ENCODE assay signal across 1 cellular context in genomic region chr10:88505680-88506215, GRCh38.
TF ChIP-seq lines count a peak whose summit lies in the region.

No MANE protein-coding gene starts in this region.

TF ChIP-seq in WTC11, 78 proteins besides CTCF, POLR2A, EP300 and RAD21 (continued from another document):
- no peak for TF ChIP-seq SOX15 (CRISPR knock-in tag; IDR thresholded peaks at IDR 0.05)
- TF ChIP-seq PRDM15 (CRISPR knock-in tag; IDR thresholded peaks at IDR 0.05) = no peak
- no peak for TF ChIP-seq HMGA2 (CRISPR knock-in tag; IDR thresholded peaks at IDR 0.05)
- no peak for TF ChIP-seq E2F4 (CRISPR knock-in tag; IDR thresholded peaks at IDR 0.05; ENCODE audit: borderline replicate concordance, low read depth)
- no peak for TF ChIP-seq E2F5 (CRISPR knock-in tag; IDR thresholded peaks at IDR 0.05)
- no peak for TF ChIP-seq ATF3 (CRISPR knock-in tag; conservative IDR thresholded peaks at IDR 0.05)
- TF ChIP-seq FOXP4 (CRISPR knock-in tag; IDR thresholded peaks at IDR 0.05) = no peak
TF ChIP-seq in WTC11: peak in this region for 0.
